Comparison of ENCODE assay signal across 1 cellular context in genomic region chrX:45710081-45710801, GRCh38.
TF ChIP-seq lines count a peak whose summit lies in the region.

No MANE protein-coding gene starts in this region.

TF ChIP-seq in GM12878, 131 proteins besides CTCF, POLR2A, EP300 and RAD21 (continued from another document):
- TF ChIP-seq ZBTB4 (CRISPR knock-in tag; IDR thresholded peaks at IDR 0.05), result no peak
- TF ChIP-seq SRF (IDR thresholded peaks at IDR 0.05; ENCODE audit: low read depth in 2 of 2, low read length in 2 of 2), result peak in 1 of 2 experiments; percentile 71; a peak in 1 of 4 replicates
- TF ChIP-seq MEF2A (IDR thresholded peaks at IDR 0.05; ENCODE audit: insufficient read depth, low read depth, low read length), result 0 out of 2 replicates have a peak, but pooled peaks have one; percentile 8
- peak in 1 of 2 experiments; percentile 95; a peak in 2 of 4 replicates for TF ChIP-seq ETV6 (conservative IDR thresholded peaks at IDR 0.05 in 1 of 2, IDR thresholded peaks at IDR 0.05 in 1 of 2; ENCODE audit: borderline replicate concordance in 1 of 2, low read depth in 1 of 2)
- peak in 1 of 2 experiments; percentile 24; a peak in 1 of 4 replicates for TF ChIP-seq IKZF2 (IDR thresholded peaks at IDR 0.05)
